Comparison of ENCODE assay signal across 8 cellular contexts in the genomic region with DNA sequence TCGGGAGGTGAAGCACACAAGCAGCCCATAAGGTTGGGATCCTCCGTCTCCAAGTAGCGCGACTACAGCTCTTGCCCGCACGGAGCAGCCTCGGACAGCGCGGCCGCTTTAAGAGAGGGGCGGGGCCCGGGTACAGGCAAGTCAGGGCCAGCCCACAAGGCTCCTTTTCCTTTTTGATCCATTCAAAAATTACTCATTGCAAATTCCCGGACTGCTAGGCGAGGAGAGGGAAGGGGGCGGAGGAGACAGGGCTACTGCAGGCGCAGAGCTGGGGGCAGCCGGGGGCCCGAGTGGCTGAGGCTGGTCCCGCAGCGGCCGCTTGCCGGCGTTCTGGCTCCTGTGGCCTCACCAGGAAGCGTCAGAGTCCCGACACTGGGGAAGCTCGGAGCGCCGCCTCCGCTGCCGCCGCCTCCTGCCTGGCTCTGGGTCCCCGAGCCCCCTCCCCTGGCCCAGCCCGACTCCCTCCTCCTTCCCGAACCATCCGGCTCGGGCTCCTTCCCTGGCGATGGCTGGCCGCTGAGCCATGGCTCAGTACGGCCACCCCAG. TPM values are rescaled to one million over a fixed set of nuclear protein-coding genes. Genes with fewer than 3 reads are reported as not detected.
DNase-seq lines count a peak whose midpoint lies in the region; ATAC-seq and TF ChIP-seq lines count a peak whose summit lies in the region.

A gene with protein sequence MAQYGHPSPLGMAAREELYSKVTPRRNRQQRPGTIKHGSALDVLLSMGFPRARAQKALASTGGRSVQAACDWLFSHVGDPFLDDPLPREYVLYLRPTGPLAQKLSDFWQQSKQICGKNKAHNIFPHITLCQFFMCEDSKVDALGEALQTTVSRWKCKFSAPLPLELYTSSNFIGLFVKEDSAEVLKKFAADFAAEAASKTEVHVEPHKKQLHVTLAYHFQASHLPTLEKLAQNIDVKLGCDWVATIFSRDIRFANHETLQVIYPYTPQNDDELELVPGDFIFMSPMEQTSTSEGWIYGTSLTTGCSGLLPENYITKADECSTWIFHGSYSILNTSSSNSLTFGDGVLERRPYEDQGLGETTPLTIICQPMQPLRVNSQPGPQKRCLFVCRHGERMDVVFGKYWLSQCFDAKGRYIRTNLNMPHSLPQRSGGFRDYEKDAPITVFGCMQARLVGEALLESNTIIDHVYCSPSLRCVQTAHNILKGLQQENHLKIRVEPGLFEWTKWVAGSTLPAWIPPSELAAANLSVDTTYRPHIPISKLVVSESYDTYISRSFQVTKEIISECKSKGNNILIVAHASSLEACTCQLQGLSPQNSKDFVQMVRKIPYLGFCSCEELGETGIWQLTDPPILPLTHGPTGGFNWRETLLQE (plus strand): TSS at position 196 of the 546 bp plus-strand sequence. CDS start 328 bp downstream, at position 524.

- H3K27me3 ChIP-seq in breast epithelium (no peaks in the 10 kb centered on the region), iPS-15b (ENCODE audit: control insufficient read depth, insufficient read depth, low read length) (peaks cover 28% of the 10 kb centered on the region), gastrocnemius medialis (peaks cover 0 to 4% (median 3%) of the 10 kb centered on the region in 3 donors)

- intact Hi-C loops in breast epithelium (cut with DNase I; ENCODE audit: low total_unique reads) (no loop called here), gastrocnemius medialis (cut with DNase I; ENCODE audit: low total_unique reads) (no loop called here)

- H3K36me3 ChIP-seq in breast epithelium (no peaks in the 10 kb centered on the region), iPS-15b (ENCODE audit: control insufficient read depth, insufficient read depth, low read length) (no peaks in the 10 kb centered on the region), gastrocnemius medialis (no peaks in the 10 kb centered on the region)

- ATAC-seq in HG02571 (IDR thresholded peaks at IDR 0.05; ENCODE audit: unreplicated experiment) (peak; percentile 77), gastrocnemius medialis (peak; percentile 83 to 84)

- H3K4me1 ChIP-seq in breast epithelium, result no peaks in the 10 kb centered on the region
- peaks cover 5% of the 10 kb centered on the region for H3K4me1 ChIP-seq in iPS-15b (ENCODE audit: control insufficient read depth, insufficient read depth, low read length)
- H3K4me1 ChIP-seq in gastrocnemius medialis, result peaks cover 5 to 15% of the 10 kb centered on the region in 2 donors

- in situ Hi-C loops in gastrocnemius medialis (cut with MboI; ENCODE audit: low sequenced_read_pairs in 4 of 4), result no loop called here

- TF ChIP-seq CTCF in GM12874 (IDR thresholded peaks at IDR 0.05; ENCODE audit: insufficient read depth, low read depth, low read length) (peak; percentile 18; the same call in 1 of the 2 replicates), VCaP (conservative IDR thresholded peaks at IDR 0.05) (no peak), breast epithelium (IDR thresholded peaks at IDR 0.05) (no peak), gastrocnemius medialis (IDR thresholded peaks at IDR 0.05 in 4 of 5, conservative IDR thresholded peaks at IDR 0.05 in 1 of 5) (no peak)

- peak within 1 kb of the TSS; percentile 60 for H3K9ac ChIP-seq in iPS-15b (ENCODE audit: low read depth, low read length)

- H3K27ac ChIP-seq in VCaP (peak within 1 kb of the TSS; percentile 56), breast epithelium (peak within 1 kb of the TSS; percentile 87 to 91), gastrocnemius medialis (peak within 1 kb of the TSS; percentile 66 to 74 (median 71))

- H3K9me3 ChIP-seq in breast epithelium, result no peaks in the 10 kb centered on the region
- H3K9me3 ChIP-seq in iPS-15b (ENCODE audit: control insufficient read depth, insufficient read depth, low read length), result no peaks in the 10 kb centered on the region
- no peaks in the 10 kb centered on the region for H3K9me3 ChIP-seq in gastrocnemius medialis

- H3K4me3 ChIP-seq in breast epithelium (peak within 1 kb of the TSS; percentile 71 to 76 (median 72)), iPS-15b (ENCODE audit: low read depth, low read length) (peak within 1 kb of the TSS; percentile 89), gastrocnemius medialis (peak within 1 kb of the TSS; percentile 76 to 98 (median 86))

- DNase-seq in NAMALWA (ENCODE audit: low spot score), result peak; percentile 68
- peak; percentile 55 to 59 for DNase-seq in breast epithelium (ENCODE audit: low spot score in 2 of 2)
- peak; percentile 27 to 37 for DNase-seq in gastrocnemius medialis
- no peak for DNase-seq in NCI-H1694 treated with DMSO at 0.1 percent for 48 hours (lab: John Stamatoyannopoulos, UW)

- TF ChIP-seq POLR2A in breast epithelium (IDR thresholded peaks at IDR 0.05) (no peak), gastrocnemius medialis (IDR thresholded peaks at IDR 0.05) (peak in 1 of 2 donors; percentile 22)

RNA-seq across cellular contexts. Expression of the gene that starts here (rescaled TPM):
- total RNA-seq in breast epithelium (1 to 10 TPM; 4.7 to 6.2 (median 4.8) TPM), gastrocnemius medialis (1 to 10 TPM in 2 of 4 donors, under 1 TPM in 2; 0.32 to 2.9 (median 0.87) TPM)
